Comparison of ENCODE assay signal across 27 cellular contexts in the genomic region with DNA sequence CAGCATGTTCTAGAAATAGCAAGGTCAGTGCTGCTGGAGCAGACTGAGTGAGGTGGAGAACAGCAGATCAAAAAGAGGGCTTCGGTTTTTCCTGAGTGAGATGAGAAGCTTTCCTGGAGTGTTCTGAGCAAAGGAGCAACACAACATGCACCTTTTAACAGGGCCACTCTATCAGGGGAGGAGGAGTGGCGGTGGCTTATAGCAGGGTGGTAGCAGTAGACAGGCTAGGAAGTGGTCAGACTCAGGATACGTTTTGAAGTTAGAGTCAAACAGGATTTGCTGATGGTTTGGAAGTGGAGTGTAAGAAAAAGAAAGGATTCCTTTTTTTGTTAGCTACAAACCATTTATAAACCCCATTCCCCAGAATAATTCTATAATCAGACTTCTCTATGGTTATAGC. TPM values are rescaled to one million over a fixed set of nuclear protein-coding genes. Genes with fewer than 3 reads are reported as not detected.
"Had no signal": no experiment of that assay in that cellular context is flagged by ENCODE, and none has a peak within 500 bp of the region (broad histone marks: within the 10 kb centered on the region; RNA-seq: fewer than 3 reads in every experiment).

No MANE protein-coding gene starts in this region.

- H3K27me3 Mint-ChIP-seq: naive thymus-derived CD8-positive, alpha-beta T cell; stimulated activated naive B cell treated with anti-CD40 and anti-IgM and Interleukin-4, amounts not matched to agents 10 μg/mL and 1 μg/mL and 100 μg/mL, for 72 hours; T-cell had no signal

- H3K4me3 Mint-ChIP-seq: activated T-cell treated with anti-CD3 and anti-CD28 coated beads, Interleukin-2, amount 50 U/mL, for 72 hours; immature natural killer cell; naive thymus-derived CD8-positive, alpha-beta T cell; neural crest cell; stimulated activated naive B cell treated with anti-CD40 and anti-IgM and Interleukin-4, amounts not matched to agents 10 μg/mL and 1 μg/mL and 100 μg/mL, for 72 hours; T-cell had no signal

- DNase-seq: activated CD4-positive, alpha-beta T cell treated with anti-CD3 and anti-CD28 coated beads for 48 hours; activated effector memory CD4-positive, alpha-beta T cell treated with Interleukin-2 at 50 U/mL for 16 hours; activated naive CD4-positive, alpha-beta T cell treated with Interleukin-2 at 50 U/mL for 16 hours; activated T-cell treated with anti-CD3 and anti-CD28 coated beads, Interleukin-2, amount 50 U/mL, for 72 hours; amygdala; caudate nucleus; cortex of kidney; foreskin keratinocyte; heart left ventricle; hypothalamus; immature natural killer cell; kidney; naive thymus-derived CD8-positive, alpha-beta T cell; nucleus accumbens; pancreas; retina; sigmoid colon; small intestine; stimulated activated CD4-positive, alpha-beta T cell treated with anti-CD3 and anti-CD28 coated beads, Interleukin-4, amount 100 ng/mL, for 24 hours; stimulated activated naive B cell treated with anti-CD40 and anti-IgM and Interleukin-4, amounts not matched to agents 10 μg/mL and 1 μg/mL and 100 μg/mL, for 72 hours; stomach; T-cell; T-helper 9 cell; thyroid gland; upper lobe of right lung had no signal

- H3K27ac Mint-ChIP-seq: stimulated activated naive B cell treated with anti-CD40 and anti-IgM and Interleukin-4, amounts not matched to agents 10 μg/mL and 1 μg/mL and 100 μg/mL, for 72 hours had no signal

- ATAC-seq: activated T-cell treated with anti-CD3 and anti-CD28 coated beads, Interleukin-2, amount 50 U/mL, for 72 hours; foreskin keratinocyte; heart left ventricle; pancreas; stimulated activated naive B cell treated with anti-CD40 and anti-IgM and Interleukin-4, amounts not matched to agents 10 μg/mL and 1 μg/mL and 100 μg/mL, for 72 hours; upper lobe of right lung had no signal

- H3K9me3 Mint-ChIP-seq: activated T-cell treated with anti-CD3 and anti-CD28 coated beads, Interleukin-2, amount 50 U/mL, for 72 hours; immature natural killer cell; naive thymus-derived CD8-positive, alpha-beta T cell; neural crest cell; stimulated activated naive B cell treated with anti-CD40 and anti-IgM and Interleukin-4, amounts not matched to agents 10 μg/mL and 1 μg/mL and 100 μg/mL, for 72 hours; T-cell had no signal

- H3K4me1 Mint-ChIP-seq: neural crest cell had no signal

RNA-seq across cellular contexts. Expression of a gene that starts 35.5 kb away (rescaled TPM):
- total RNA-seq: chondrocyte; foreskin keratinocyte; naive thymus-derived CD8-positive, alpha-beta T cell; neural crest cell had no signal
